In the genomic region with DNA sequence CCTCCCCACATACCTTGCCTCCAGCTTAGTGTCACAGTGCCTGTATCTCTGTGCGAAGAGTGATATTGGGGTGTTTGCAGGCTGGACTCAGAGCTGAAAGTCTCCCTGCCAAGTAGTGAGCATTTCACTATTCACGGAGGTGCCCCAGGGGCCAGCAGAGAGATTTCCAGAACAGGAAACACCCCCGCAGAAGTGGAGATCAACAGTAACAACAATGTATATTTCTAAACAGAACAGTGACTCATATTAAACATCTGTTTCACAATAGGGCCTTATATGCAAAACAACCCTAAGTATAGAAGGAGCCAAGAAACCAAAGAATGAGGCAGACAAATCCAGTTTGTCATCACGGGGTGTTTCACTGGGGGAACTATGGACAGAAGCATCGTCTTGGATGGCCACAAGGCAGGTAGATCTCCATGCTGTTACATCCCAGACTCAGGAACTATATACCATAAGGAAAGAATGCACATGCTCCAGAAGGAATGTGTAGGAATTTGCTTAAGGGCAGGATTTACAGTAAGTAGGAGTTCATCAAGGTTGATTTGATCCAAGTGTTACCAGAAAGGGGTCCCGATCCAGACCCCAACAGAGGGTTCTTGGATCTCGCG, we compare ENCODE assay signal across 8 cellular contexts. TPM values are rescaled to one million over a fixed set of nuclear protein-coding genes. Genes with fewer than 3 reads are reported as not detected.
DNase-seq lines count a peak whose midpoint lies in the region; ATAC-seq and TF ChIP-seq lines count a peak whose summit lies in the region.

No MANE protein-coding gene starts in this region.

- no peaks in the 10 kb centered on the region for H4K20me1 ChIP-seq in BLaER1

- no peak for TF ChIP-seq CTCF in WI38 (IDR thresholded peaks at IDR 0.05; ENCODE audit: low read depth, low read length)
- TF ChIP-seq CTCF in dorsolateral prefrontal cortex (IDR thresholded peaks at IDR 0.05 in 54 of 56, conservative IDR thresholded peaks at IDR 0.05 in 2 of 56; ENCODE audit: low read depth in 1 of 56, partially characterized antibody in 56 of 56), result no peak

- H3K27ac ChIP-seq in BLaER1, result peak overlapping the region; percentile 63; the same call in 1 of the 2 replicates
- H3K27ac ChIP-seq in dorsolateral prefrontal cortex, result peak overlapping the region in 1 of 59 donors; percentile 13

- no peaks in the 10 kb centered on the region for H3K9me3 ChIP-seq in BLaER1

- ATAC-seq in GM19372 (IDR thresholded peaks at IDR 0.05; ENCODE audit: low read depth, unreplicated experiment) (peak; percentile 84), HG03439 (IDR thresholded peaks at IDR 0.05; ENCODE audit: unreplicated experiment) (peak; percentile 92), left ventricle myocardium superior (peak; percentile 86)

- H3K9ac ChIP-seq in BLaER1, result no peak overlapping the region

- no peaks in the 10 kb centered on the region for H3K27me3 ChIP-seq in BLaER1
- H3K27me3 ChIP-seq in dorsolateral prefrontal cortex, result no peaks in the 10 kb centered on the region

- intact Hi-C loops in left ventricle myocardium superior (cut with micrococcal nuclease), result no loop called here
- intact Hi-C loops in dorsolateral prefrontal cortex (cut with DNase I), result no loop called here

- DNase-seq in left ventricle myocardium superior, result no peak
- peak; percentile 29 to 49 (median 32) for DNase-seq in stimulated activated CD4-positive, alpha-beta T cell treated with anti-CD3 and anti-CD28 coated beads, TNF-alpha, amount 100 ng/mL, for 48 hours (ENCODE audit: low read depth in 3 of 3)
- DNase-seq in SHP77 treated with DMSO at 0.1 percent for 48 hours (lab: John Stamatoyannopoulos, UW), result no peak
- DNase-seq in dorsolateral prefrontal cortex, result no peak

- peaks cover 33% of the 10 kb centered on the region for H3K4me1 ChIP-seq in BLaER1

- no peak overlapping the region for H3K4me3 ChIP-seq in BLaER1
- peak overlapping the region; percentile 13 for H3K4me3 ChIP-seq in WI38 (ENCODE audit: low read depth, low read length)
- no peak overlapping the region for H3K4me3 ChIP-seq in dorsolateral prefrontal cortex

- H3K4me2 ChIP-seq in BLaER1, result peak overlapping the region; percentile 65

- no peaks in the 10 kb centered on the region for H3K36me3 ChIP-seq in BLaER1

RNA-seq across cellular contexts. Expression of a gene that starts 29.3 kb away (rescaled TPM):
- 0.47 TPM for total RNA-seq in left ventricle myocardium superior
- not detected for total RNA-seq in dorsolateral prefrontal cortex

RNA-seq across cellular contexts. Expression of a gene that starts 35.9 kb away (rescaled TPM):
- total RNA-seq in left ventricle myocardium superior (17.9 TPM), dorsolateral prefrontal cortex (100 to 1,000 TPM; 127 to 309 (median 221) TPM)

Comparison
In these comparisons a context has a peak if more than half of its experiments do, and no peak if none do; other contexts are left out.
1. DNase-seq: peak in stimulated activated CD4-positive, alpha-beta T cell treated with anti-CD3 and anti-CD28 coated beads, TNF-alpha, amount 100 ng/mL, for 48 hours (3 of 3); none in left ventricle myocardium superior (single experiment), SHP77 treated with DMSO at 0.1 percent for 48 hours (single experiment) and dorsolateral prefrontal cortex (0 of 10).
2. Peak in every context shown above with its lines, with median percentiles within 50 percentile points of each other: ATAC-seq.